1 cellular context compared by ENCODE assay signal in the genomic region with DNA sequence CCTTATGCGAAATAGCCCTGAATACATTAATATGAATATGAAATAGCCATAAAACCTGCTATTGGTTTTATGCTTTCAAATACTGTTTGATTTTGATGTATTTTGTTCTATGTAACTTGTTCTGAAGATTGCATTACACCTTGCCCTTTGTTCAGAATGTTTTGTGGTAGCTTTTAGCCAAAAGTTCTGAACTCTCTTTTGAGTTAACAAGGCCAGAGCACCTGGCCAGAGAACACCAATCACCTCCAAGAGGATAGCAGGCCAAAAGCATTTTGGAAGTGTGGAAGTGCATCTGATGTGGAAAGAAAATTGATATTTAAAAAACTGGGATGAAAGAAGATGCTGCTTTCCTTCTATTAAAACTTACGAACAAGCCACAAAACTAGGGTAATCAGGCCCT.
TF ChIP-seq lines count a peak whose summit lies in the region.

No MANE protein-coding gene starts in this region.

TF ChIP-seq in SK-N-SH, 30 proteins besides CTCF, POLR2A, EP300 and RAD21 (continued from another document):
- TF ChIP-seq, protein P1, sequence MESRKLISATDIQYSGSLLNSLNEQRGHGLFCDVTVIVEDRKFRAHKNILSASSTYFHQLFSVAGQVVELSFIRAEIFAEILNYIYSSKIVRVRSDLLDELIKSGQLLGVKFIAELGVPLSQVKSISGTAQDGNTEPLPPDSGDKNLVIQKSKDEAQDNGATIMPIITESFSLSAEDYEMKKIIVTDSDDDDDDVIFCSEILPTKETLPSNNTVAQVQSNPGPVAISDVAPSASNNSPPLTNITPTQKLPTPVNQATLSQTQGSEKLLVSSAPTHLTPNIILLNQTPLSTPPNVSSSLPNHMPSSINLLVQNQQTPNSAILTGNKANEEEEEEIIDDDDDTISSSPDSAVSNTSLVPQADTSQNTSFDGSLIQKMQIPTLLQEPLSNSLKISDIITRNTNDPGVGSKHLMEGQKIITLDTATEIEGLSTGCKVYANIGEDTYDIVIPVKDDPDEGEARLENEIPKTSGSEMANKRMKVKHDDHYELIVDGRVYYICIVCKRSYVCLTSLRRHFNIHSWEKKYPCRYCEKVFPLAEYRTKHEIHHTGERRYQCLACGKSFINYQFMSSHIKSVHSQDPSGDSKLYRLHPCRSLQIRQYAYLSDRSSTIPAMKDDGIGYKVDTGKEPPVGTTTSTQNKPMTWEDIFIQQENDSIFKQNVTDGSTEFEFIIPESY (IDR thresholded peaks at IDR 0.05; ENCODE audit: borderline replicate concordance, low read depth): no peak
- TF ChIP-seq USF1 (IDR thresholded peaks at IDR 0.05; ENCODE audit: borderline replicate concordance, low read depth) (no peak), EZH2phosphoT487 (IDR thresholded peaks at IDR 0.05; ENCODE audit: borderline replicate concordance, low read depth) (no peak)
